27 cellular contexts compared by ENCODE assay signal in genomic region chr22:23067691-23068090, GRCh38. TPM values are rescaled to one million over a fixed set of nuclear protein-coding genes. Genes with fewer than 3 reads are reported as not detected.
A peak's percentile ranks its signal among the peaks of the same experiment; 100 is the strongest.
DNase-seq lines count a peak whose midpoint lies in the region; ATAC-seq and TF ChIP-seq lines count a peak whose summit lies in the region.
"Had no signal": no experiment of that assay in that cellular context is flagged by ENCODE, and none has a peak within 500 bp of the region (broad histone marks: within the 10 kb centered on the region; RNA-seq: fewer than 3 reads in every experiment).

No MANE protein-coding gene starts in this region.

- no peaks in the 10 kb centered on the region for H3K27me3 ChIP-seq in esophagus muscularis mucosa
- H3K27me3 ChIP-seq in stomach: peaks cover 0 to 9% (median 4%) of the 10 kb centered on the region in 3 donors
- H3K27me3 ChIP-seq: BE2C, MG63 had no signal

- DNase-seq in activated T-cell treated with anti-CD3 and anti-CD28 coated beads, Interleukin-2, amount 50 U/mL, for 1 hour: peak; percentile 15
- no peak for DNase-seq in activated T-cell treated with anti-CD3 and anti-CD28 coated beads, Interleukin-2, amount 50 U/mL, for 4 hours
- DNase-seq in activated B cell treated with CpG ODN at 0.5 μM for 24 hours: peak; percentile 14
- DNase-seq in esophagus muscularis mucosa (ENCODE audit: extremely low spot score): peak; percentile 37
- DNase-seq in stomach: peak; percentile 7
- no peak for DNase-seq in erythroblast (lab: John Stamatoyannopoulos, UW)
- DNase-seq: activated CD8-positive, alpha-beta T cell treated with anti-CD3 and anti-CD28 coated beads for 36 hours; activated T-cell treated with anti-CD3 and anti-CD28 coated beads, Interleukin-2, amount 50 U/mL, for 72 hours; Calu3; central memory CD4-positive, alpha-beta T cell; EL; esophagus squamous epithelium; kidney glomerular epithelial cell; MG63; NCI-H146; NCI-H526 treated with DMSO at 0.1 percent for 48 hours; stimulated activated CD4-positive, alpha-beta T cell treated with anti-CD3 and anti-CD28 coated beads, Interleukin-12 subunit alpha, Interleukin-12 subunit beta, amount 100 ng/mL, for 4 hours; substantia nigra had no signal

- no peaks in the 10 kb centered on the region for H3K9me3 Mint-ChIP-seq in activated T-cell treated with anti-CD3 and anti-CD28 coated beads, Interleukin-2, amount 50 U/mL, for 4 hours
- no peaks in the 10 kb centered on the region for H3K9me3 Mint-ChIP-seq in activated B cell treated with CpG ODN at 0.5 μM for 24 hours
- H3K9me3 Mint-ChIP-seq: activated CD8-positive, alpha-beta T cell treated with anti-CD3 and anti-CD28 coated beads for 36 hours; activated naive CD4-positive, alpha-beta T cell treated with anti-CD3 and anti-CD28 coated beads, Interleukin-2, amount 10 ng/mL, durations not matched to agents 7 days and 5 days; activated T-cell treated with anti-CD3 and anti-CD28 coated beads, Interleukin-2, amount 50 U/mL, for 72 hours; memory B cell had no signal

- no peak for ATAC-seq in activated T-cell treated with anti-CD3 and anti-CD28 coated beads, Interleukin-2, amount 50 U/mL, for 4 hours
- ATAC-seq in activated B cell treated with CpG ODN at 0.5 μM for 24 hours (ENCODE audit: low read depth) (no peak), HG02571 (IDR thresholded peaks at IDR 0.05; ENCODE audit: unreplicated experiment) (no peak), HG02973 (IDR thresholded peaks at IDR 0.05; ENCODE audit: unreplicated experiment) (no peak)
- ATAC-seq: A549; activated CD8-positive, alpha-beta T cell treated with anti-CD3 and anti-CD28 coated beads for 36 hours; activated T-cell treated with anti-CD3 and anti-CD28 coated beads, Interleukin-2, amount 50 U/mL, for 72 hours had no signal

- TF ChIP-seq CTCF in activated B cell treated with CpG ODN at 0.5 μM for 24 hours (IDR thresholded peaks at IDR 0.05) (no peak), esophagus muscularis mucosa (IDR thresholded peaks at IDR 0.05) (no peak), stomach (IDR thresholded peaks at IDR 0.05) (no peak)

- H3K27ac ChIP-seq in esophagus muscularis mucosa (replicated peaks in 1 of 4): no peak overlapping the region
- H3K27ac ChIP-seq in stomach: no peak overlapping the region
- H3K27ac ChIP-seq: A549, esophagus squamous epithelium, RWPE1, WERI-Rb-1 had no signal

- no peaks in the 10 kb centered on the region for H3K36me3 ChIP-seq in esophagus muscularis mucosa
- H3K36me3 ChIP-seq in stomach: no peaks in the 10 kb centered on the region
- H3K36me3 ChIP-seq: BE2C, esophagus squamous epithelium, HAP-1, MG63 had no signal

- H3K4me3 ChIP-seq in esophagus muscularis mucosa (no peak overlapping the region), stomach (no peak overlapping the region)
- H3K4me3 ChIP-seq: A549, esophagus squamous epithelium, HAP-1, MG63 had no signal

- intact Hi-C loops in activated B cell treated with CpG ODN at 0.5 μM for 24 hours (cut with micrococcal nuclease): no loop called here
- intact Hi-C loops in esophagus muscularis mucosa (cut with DNase I): no loop called here
- intact Hi-C loops in stomach (cut with DNase I; ENCODE audit: low total_unique reads): no loop called here

- peaks cover 3% of the 10 kb centered on the region for H3K27me3 Mint-ChIP-seq in activated T-cell treated with anti-CD3 and anti-CD28 coated beads, Interleukin-2, amount 50 U/mL, for 4 hours (ENCODE audit: low read depth)
- H3K27me3 Mint-ChIP-seq in activated B cell treated with CpG ODN at 0.5 μM for 24 hours: no peaks in the 10 kb centered on the region

- CTCF ChIA-PET in activated B cell treated with CpG ODN at 0.5 μM for 24 hours (lab: Charles Lee): no interaction called here

- peaks cover 20 to 36% (median 31%) of the 10 kb centered on the region in 4 donors for H3K4me1 ChIP-seq in esophagus muscularis mucosa
- H3K4me1 ChIP-seq in stomach: peaks cover 22 to 34% (median 29%) of the 10 kb centered on the region in 4 donors
- H3K4me1 ChIP-seq: BE2C had no signal

- peaks cover 12% of the 10 kb centered on the region for H3K4me1 Mint-ChIP-seq in activated T-cell treated with anti-CD3 and anti-CD28 coated beads, Interleukin-2, amount 50 U/mL, for 4 hours (ENCODE audit: low read depth)
- H3K4me1 Mint-ChIP-seq in activated B cell treated with CpG ODN at 0.5 μM for 24 hours: peaks cover 38% of the 10 kb centered on the region

- H3K9me3 ChIP-seq in esophagus muscularis mucosa (no peaks in the 10 kb centered on the region), stomach (no peaks in the 10 kb centered on the region)
- H3K9me3 ChIP-seq: A549, BE2C, esophagus squamous epithelium, HAP-1, MG63 had no signal

- no peaks in the 10 kb centered on the region for H3K36me3 Mint-ChIP-seq in activated T-cell treated with anti-CD3 and anti-CD28 coated beads, Interleukin-2, amount 50 U/mL, for 4 hours (ENCODE audit: insufficient read depth)
- H3K36me3 Mint-ChIP-seq in activated B cell treated with CpG ODN at 0.5 μM for 24 hours (ENCODE audit: low read depth): no peaks in the 10 kb centered on the region
- H3K36me3 Mint-ChIP-seq: activated naive CD4-positive, alpha-beta T cell treated with anti-CD3 and anti-CD28 coated beads, Interleukin-2, amount 10 ng/mL, durations not matched to agents 7 days and 5 days; memory B cell had no signal

- TF ChIP-seq POLR2A in esophagus muscularis mucosa (IDR thresholded peaks at IDR 0.05; ENCODE audit: low read depth): no peak
- no peak for TF ChIP-seq POLR2A in stomach (IDR thresholded peaks at IDR 0.05)
- no peak for TF ChIP-seq POLR2A in erythroblast (IDR thresholded peaks at IDR 0.05; ENCODE audit: low read length)

- no peak overlapping the region for H3K4me3 Mint-ChIP-seq in activated T-cell treated with anti-CD3 and anti-CD28 coated beads, Interleukin-2, amount 50 U/mL, for 4 hours
- H3K4me3 Mint-ChIP-seq in activated B cell treated with CpG ODN at 0.5 μM for 24 hours: no peak overlapping the region
- H3K4me3 Mint-ChIP-seq: activated CD8-positive, alpha-beta T cell treated with anti-CD3 and anti-CD28 coated beads for 36 hours; activated naive CD4-positive, alpha-beta T cell treated with anti-CD3 and anti-CD28 coated beads, Interleukin-2, amount 10 ng/mL, durations not matched to agents 7 days and 5 days; activated T-cell treated with anti-CD3 and anti-CD28 coated beads, Interleukin-2, amount 50 U/mL, for 72 hours; memory B cell had no signal

- POLR2A ChIA-PET in activated B cell treated with CpG ODN at 0.5 μM for 24 hours (lab: Charles Lee): no interaction called here

- no peak overlapping the region for H3K27ac Mint-ChIP-seq in activated B cell treated with CpG ODN at 0.5 μM for 24 hours
- H3K27ac Mint-ChIP-seq: activated CD8-positive, alpha-beta T cell treated with anti-CD3 and anti-CD28 coated beads for 36 hours; activated naive CD4-positive, alpha-beta T cell treated with anti-CD3 and anti-CD28 coated beads, Interleukin-2, amount 10 ng/mL, durations not matched to agents 7 days and 5 days; activated T-cell treated with anti-CD3 and anti-CD28 coated beads, Interleukin-2, amount 50 U/mL, for 72 hours; memory B cell had no signal

- TF ChIP-seq EP300 in esophagus muscularis mucosa (IDR thresholded peaks at IDR 0.05) (no peak), stomach (IDR thresholded peaks at IDR 0.05) (no peak)

- WGBS in esophagus muscularis mucosa: 85% methylated on average over 5 of the region's 5 CpGs
- WGBS in stomach, 5 donors: 81 to 93% (median 86%) methylated on average over 5 of the region's 5 CpGs

RNA-seq across cellular contexts. Expression of gene GNAZ, which starts 2.6 kb away (rescaled TPM):
- 1 to 10 TPM in 1 of 3 donors, under 1 TPM in 2; 0.61 to 1.3 (median 0.99) TPM for total RNA-seq in activated T-cell treated with anti-CD3 and anti-CD28 coated beads, Interleukin-2, amount 50 U/mL, for 4 hours
- total RNA-seq in activated B cell treated with CpG ODN at 0.5 μM for 24 hours (9.3 and 12.2 TPM in 2 replicates), esophagus muscularis mucosa (10 to 100 TPM; 51.7 to 79.5 (median 64.6) TPM), stomach (10 to 100 TPM in 4 of 5 donors, 1 to 10 TPM in 1; 7.6 to 18.8 (median 17.9) TPM)
- polyA plus RNA-seq in stomach: 1 to 10 TPM; 4.3 to 8.6 (median 8.1) TPM

Comparison
In these comparisons a context has a peak if more than half of its experiments do, and no peak if none do; other contexts are left out.
1. DNase-seq: peak in activated T-cell treated with anti-CD3 and anti-CD28 coated beads, Interleukin-2, amount 50 U/mL, for 1 hour (single experiment), activated B cell treated with CpG ODN at 0.5 μM for 24 hours (single experiment), esophagus muscularis mucosa (single experiment) and stomach (single experiment); none in activated T-cell treated with anti-CD3 and anti-CD28 coated beads, Interleukin-2, amount 50 U/mL, for 4 hours (single experiment) and erythroblast (0 of 2).